1 cellular context compared by ENCODE assay signal in genomic region chr7:116509982-116510579, GRCh38.
TF ChIP-seq lines count a peak whose summit lies in the region.

No MANE protein-coding gene starts in this region.

TF ChIP-seq in endothelial cell of umbilical vein, 7 proteins besides CTCF, POLR2A, EP300 and RAD21:
- TF ChIP-seq FOS (IDR thresholded peaks at IDR 0.05; ENCODE audit: borderline replicate concordance, insufficient read depth, low read length) (no peak), EZH2 (IDR thresholded peaks at IDR 0.05; ENCODE audit: borderline replicate concordance, low read depth, low read length, severe bottlenecking) (no peak), POLR2AphosphoS5 (IDR thresholded peaks at IDR 0.05; ENCODE audit: insufficient read depth, low read depth, low read length) (no peak), MYC (IDR thresholded peaks at IDR 0.05; ENCODE audit: low read depth, low read length) (no peak), MAX (IDR thresholded peaks at IDR 0.05; ENCODE audit: insufficient read depth, insufficient read length) (no peak), JUN (IDR thresholded peaks at IDR 0.05; ENCODE audit: borderline replicate concordance, insufficient read depth, insufficient read length, low read depth) (no peak), GATA2 (IDR thresholded peaks at IDR 0.05; ENCODE audit: insufficient read depth, insufficient read length, low read depth, low read length) (no peak)
TF ChIP-seq in endothelial cell of umbilical vein: peak in this region for 0.
